In genomic region chr20:47380481-47380880, GRCh38 we compare ENCODE assay signal across 15 cellular contexts. TPM values are rescaled to one million over a fixed set of nuclear protein-coding genes. Genes with fewer than 3 reads are reported as not detected.
A peak's percentile ranks its signal among the peaks of the same experiment; 100 is the strongest.
DNase-seq lines count a peak whose midpoint lies in the region; ATAC-seq and TF ChIP-seq lines count a peak whose summit lies in the region.
"Had no signal": no experiment of that assay in that cellular context is flagged by ENCODE, and none has a peak within 500 bp of the region (broad histone marks: within the 10 kb centered on the region; RNA-seq: fewer than 3 reads in every experiment).

No MANE protein-coding gene starts in this region.

- peak; percentile 48 for ATAC-seq in activated CD4-positive, alpha-beta T cell treated with anti-CD3 and anti-CD28 coated beads for 36 hours
- ATAC-seq in HG03521 (IDR thresholded peaks at IDR 0.05; ENCODE audit: unreplicated experiment), result no peak
- ATAC-seq in HG02840 (IDR thresholded peaks at IDR 0.05; ENCODE audit: low FRiP score, unreplicated experiment), result no peak
- no peak for ATAC-seq in HG02885 (IDR thresholded peaks at IDR 0.05; ENCODE audit: poor library complexity, unreplicated experiment)
- ATAC-seq: naive thymus-derived CD4-positive, alpha-beta T cell had no signal

- H3K27ac ChIP-seq in sigmoid colon, result peak overlapping the region in 3 of 4 donors; percentile 20 to 67 (median 26)
- H3K27ac ChIP-seq: epithelial cell of prostate had no signal

- TF ChIP-seq POLR2A in sigmoid colon (IDR thresholded peaks at IDR 0.05), result no peak

- no peaks in the 10 kb centered on the region for H3K9me3 Mint-ChIP-seq in activated CD4-positive, alpha-beta T cell treated with anti-CD3 and anti-CD28 coated beads for 36 hours (ENCODE audit: low read depth)
- H3K9me3 Mint-ChIP-seq: CD14-positive monocyte; naive thymus-derived CD4-positive, alpha-beta T cell had no signal

- no peaks in the 10 kb centered on the region for H3K36me3 ChIP-seq in sigmoid colon

- TF ChIP-seq EP300 in sigmoid colon (IDR thresholded peaks at IDR 0.05), result no peak

- POLR2A ChIA-PET in activated CD4-positive, alpha-beta T cell treated with anti-CD3 and anti-CD28 coated beads for 36 hours (lab: Charles Lee), result interaction anchor here (1.3 kb wide), 1 partner anchor 106 kb away, joined by 6 read pairs; no protein-coding TSS in a partner anchor

- peaks cover 2% of the 10 kb centered on the region for H3K27me3 Mint-ChIP-seq in activated CD4-positive, alpha-beta T cell treated with anti-CD3 and anti-CD28 coated beads for 36 hours
- H3K27me3 Mint-ChIP-seq: naive thymus-derived CD4-positive, alpha-beta T cell had no signal

- peaks cover 0 to 31% (median 25%) of the 10 kb centered on the region in 4 donors for H3K4me1 ChIP-seq in sigmoid colon

- H3K36me3 Mint-ChIP-seq in activated CD4-positive, alpha-beta T cell treated with anti-CD3 and anti-CD28 coated beads for 36 hours (ENCODE audit: low read depth), result no peaks in the 10 kb centered on the region
- H3K36me3 Mint-ChIP-seq: CD14-positive monocyte; naive thymus-derived CD4-positive, alpha-beta T cell had no signal

- intact Hi-C loops in activated CD4-positive, alpha-beta T cell treated with anti-CD3 and anti-CD28 coated beads for 36 hours (cut with DNase I, micrococcal nuclease), result loop anchor here in 1 of 2 experiments (10.0 kb wide), 1 partner anchor 626 kb away; no protein-coding TSS in a partner anchor
- intact Hi-C loops in sigmoid colon (cut with DNase I), result loop anchor here (5.0 to 10.0 kb wide), 2 partner anchors 122 to 626 kb away; partner anchors contain the start of gene NCOA3

- CTCF ChIA-PET in activated CD4-positive, alpha-beta T cell treated with anti-CD3 and anti-CD28 coated beads for 36 hours (lab: Charles Lee), result interaction anchor here (0.6 to 9.1 kb wide), 8 partner anchors 10 to 187 kb away, joined by 3 to 411 read pairs (median 4); no protein-coding TSS in a partner anchor

- H3K27ac Mint-ChIP-seq in activated CD4-positive, alpha-beta T cell treated with anti-CD3 and anti-CD28 coated beads for 36 hours, result no peak overlapping the region

- peaks cover 21% of the 10 kb centered on the region for H3K4me1 Mint-ChIP-seq in activated CD4-positive, alpha-beta T cell treated with anti-CD3 and anti-CD28 coated beads for 36 hours

- H3K9me3 ChIP-seq in sigmoid colon, result no peaks in the 10 kb centered on the region

- no peaks in the 10 kb centered on the region for H3K27me3 ChIP-seq in sigmoid colon

- H3K4me3 Mint-ChIP-seq in activated CD4-positive, alpha-beta T cell treated with anti-CD3 and anti-CD28 coated beads for 36 hours, result no peak overlapping the region
- H3K4me3 Mint-ChIP-seq: CD14-positive monocyte had no signal

- 88% methylated on average over 4 of the region's 4 CpGs for WGBS in sigmoid colon, 2 donors

- no peak overlapping the region for H3K4me3 ChIP-seq in sigmoid colon

- no peak for TF ChIP-seq CTCF in sigmoid colon (IDR thresholded peaks at IDR 0.05)

- DNase-seq in activated CD4-positive, alpha-beta T cell treated with anti-CD3 and anti-CD28 coated beads for 36 hours, result peak; percentile 25
- no peak for DNase-seq in activated CD4-positive, alpha-beta T cell treated with anti-CD3 and anti-CD28 coated beads, Interleukin-2, amount 50 U/mL, for 4 hours
- DNase-seq in NCI-H2029 (lab: John Stamatoyannopoulos, UW) (peak; percentile 77), amniotic epithelial cell (ENCODE audit: low read depth) (peak; percentile 64), sigmoid colon (no peak)
- DNase-seq: aorta, NCI-H1105 treated with DMSO at 0.1 percent for 48 hours, NCI-H446, SHP77 had no signal

RNA-seq across cellular contexts. Expression of gene ZMYND8, which starts 24.0 kb away (rescaled TPM):
- 10 to 100 TPM; 33.7 to 50.3 TPM for total RNA-seq in activated CD4-positive, alpha-beta T cell treated with anti-CD3 and anti-CD28 coated beads for 36 hours
- 10 to 100 TPM; 24.8 to 46.0 (median 29.3) TPM for total RNA-seq in sigmoid colon
- 10 to 100 TPM in 2 of 3 donors, 1 to 10 TPM in 1; 7.8 to 23.2 (median 11.3) TPM for polyA plus RNA-seq in sigmoid colon

Comparison
In these comparisons a context has a peak if more than half of its experiments do, and no peak if none do; other contexts are left out.
1. DNase-seq: peak in activated CD4-positive, alpha-beta T cell treated with anti-CD3 and anti-CD28 coated beads for 36 hours (single experiment), NCI-H2029 (single experiment) and amniotic epithelial cell (single experiment); none in activated CD4-positive, alpha-beta T cell treated with anti-CD3 and anti-CD28 coated beads, Interleukin-2, amount 50 U/mL, for 4 hours (0 of 2) and sigmoid colon (single experiment).